ENCODE assay signal across 1 cellular context in the genomic region with DNA sequence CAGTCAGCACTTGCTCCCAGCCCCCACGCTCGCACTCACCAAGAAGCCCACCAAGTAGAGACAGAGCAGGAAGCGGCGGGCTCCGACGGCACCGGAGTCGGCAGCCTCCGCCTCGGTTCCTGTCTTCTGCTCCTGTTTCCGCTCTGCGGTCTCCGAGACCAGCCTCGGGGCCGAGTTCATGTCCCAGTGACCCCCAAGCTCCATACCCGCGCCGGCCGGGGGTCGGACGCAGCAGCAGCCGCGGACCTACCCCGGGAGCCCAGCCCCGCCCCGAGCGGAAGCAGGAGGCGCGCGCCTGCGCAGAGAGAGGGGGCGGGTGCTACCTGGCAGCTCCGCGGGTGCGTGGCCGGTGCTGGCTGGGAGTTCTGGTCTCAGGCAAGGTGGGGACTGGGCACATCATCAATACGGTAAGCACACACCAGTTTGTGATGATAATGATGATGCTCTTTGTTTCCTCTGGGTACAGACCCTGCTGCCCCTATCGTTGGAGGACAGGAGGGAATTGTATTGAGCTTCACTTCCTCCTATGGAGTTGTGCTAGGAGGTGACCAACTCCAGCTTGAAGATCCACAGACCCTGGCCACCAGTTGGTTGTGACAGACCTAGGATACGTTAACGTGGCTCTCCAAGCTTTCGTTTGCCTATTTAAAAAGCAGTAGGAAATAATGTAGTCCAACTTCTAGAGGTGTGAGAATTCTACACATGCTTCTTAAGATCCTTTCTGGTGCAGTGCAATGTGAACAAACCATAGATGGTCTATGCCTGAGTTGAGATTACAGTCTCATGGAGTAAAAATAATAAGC.
TF ChIP-seq lines count a peak whose summit lies in the region.

No MANE protein-coding gene starts in this region.

TF ChIP-seq in HepG2, 621 proteins besides CTCF, POLR2A, EP300 and RAD21 (continued from another document and continues in another):
- TF ChIP-seq, protein P1, sequence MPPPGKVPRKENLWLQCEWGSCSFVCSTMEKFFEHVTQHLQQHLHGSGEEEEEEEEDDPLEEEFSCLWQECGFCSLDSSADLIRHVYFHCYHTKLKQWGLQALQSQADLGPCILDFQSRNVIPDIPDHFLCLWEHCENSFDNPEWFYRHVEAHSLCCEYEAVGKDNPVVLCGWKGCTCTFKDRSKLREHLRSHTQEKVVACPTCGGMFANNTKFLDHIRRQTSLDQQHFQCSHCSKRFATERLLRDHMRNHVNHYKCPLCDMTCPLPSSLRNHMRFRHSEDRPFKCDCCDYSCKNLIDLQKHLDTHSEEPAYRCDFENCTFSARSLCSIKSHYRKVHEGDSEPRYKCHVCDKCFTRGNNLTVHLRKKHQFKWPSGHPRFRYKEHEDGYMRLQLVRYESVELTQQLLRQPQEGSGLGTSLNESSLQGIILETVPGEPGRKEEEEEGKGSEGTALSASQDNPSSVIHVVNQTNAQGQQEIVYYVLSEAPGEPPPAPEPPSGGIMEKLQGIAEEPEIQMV (CRISPR knock-in tag; IDR thresholded peaks at IDR 0.05; ENCODE audit: low read depth) = peak; percentile 93; the same call in 1 of the 2 replicates
- TF ChIP-seq CCAR2 (optimal IDR thresholded peaks at IDR 0.05; ENCODE audit: low read depth, low read length) (no peak), ZBTB7A (CRISPR knock-in tag; IDR thresholded peaks at IDR 0.05) (peak; percentile 95), SNAI1 (CRISPR knock-in tag; IDR thresholded peaks at IDR 0.05; ENCODE audit: borderline replicate concordance) (no peak), ZNF749 (CRISPR knock-in tag; IDR thresholded peaks at IDR 0.05; ENCODE audit: borderline replicate concordance) (peak; percentile 23; the same call in 1 of the 2 replicates), SIN3A (IDR thresholded peaks at IDR 0.05; ENCODE audit: borderline replicate concordance, low read depth, low read length) (peak; percentile 75; the same call in 1 of the 2 replicates), ZNF350 (CRISPR knock-in tag; IDR thresholded peaks at IDR 0.05; ENCODE audit: borderline replicate concordance, low read depth) (peak; percentile 93), MED1 (CRISPR knock-in tag; IDR thresholded peaks at IDR 0.05) (peak; percentile 60), REL (CRISPR knock-in tag; conservative IDR thresholded peaks at IDR 0.05) (0 out of 2 replicates have a peak, but pooled peaks have one; percentile 33), HOXD1 (CRISPR knock-in tag; IDR thresholded peaks at IDR 0.05) (peak; percentile 72; the same call in 1 of the 2 replicates), ASH2L (IDR thresholded peaks at IDR 0.05; ENCODE audit: insufficient read length, low read depth, low read length) (peak; percentile 57), ZNF264 (CRISPR knock-in tag; IDR thresholded peaks at IDR 0.05) (0 out of 2 replicates have a peak, but pooled peaks have one; percentile 3), POGZ (CRISPR knock-in tag; IDR thresholded peaks at IDR 0.05) (peak; percentile 90), GPN1 (CRISPR knock-in tag; IDR thresholded peaks at IDR 0.05; ENCODE audit: borderline replicate concordance) (no peak), HNRNPK (IDR thresholded peaks at IDR 0.05; ENCODE audit: low read depth, low read length, poor library complexity, severe bottlenecking) (peak; percentile 52), TBX3 (IDR thresholded peaks at IDR 0.05; ENCODE audit: borderline replicate concordance) (peak; percentile 7; the same call in 1 of the 2 replicates), NFE2 (CRISPR knock-in tag; IDR thresholded peaks at IDR 0.05) (0 out of 2 replicates have a peak, but pooled peaks have one; percentile 3), CREM (IDR thresholded peaks at IDR 0.05) (no peak), CREM (CRISPR knock-in tag; IDR thresholded peaks at IDR 0.05) (no peak), ZNF296 (CRISPR knock-in tag; conservative IDR thresholded peaks at IDR 0.05) (no peak), GATA4 (IDR thresholded peaks at IDR 0.05; ENCODE audit: borderline replicate concordance, low read depth) (0 out of 2 replicates have a peak, but pooled peaks have one; percentile 87), ZNF550 (CRISPR knock-in tag; IDR thresholded peaks at IDR 0.05; ENCODE audit: borderline replicate concordance) (no peak), SMYD3 (CRISPR knock-in tag; IDR thresholded peaks at IDR 0.05) (no peak), ZFP1 (CRISPR knock-in tag; IDR thresholded peaks at IDR 0.05) (no peak)
- TF ChIP-seq, protein P2, sequence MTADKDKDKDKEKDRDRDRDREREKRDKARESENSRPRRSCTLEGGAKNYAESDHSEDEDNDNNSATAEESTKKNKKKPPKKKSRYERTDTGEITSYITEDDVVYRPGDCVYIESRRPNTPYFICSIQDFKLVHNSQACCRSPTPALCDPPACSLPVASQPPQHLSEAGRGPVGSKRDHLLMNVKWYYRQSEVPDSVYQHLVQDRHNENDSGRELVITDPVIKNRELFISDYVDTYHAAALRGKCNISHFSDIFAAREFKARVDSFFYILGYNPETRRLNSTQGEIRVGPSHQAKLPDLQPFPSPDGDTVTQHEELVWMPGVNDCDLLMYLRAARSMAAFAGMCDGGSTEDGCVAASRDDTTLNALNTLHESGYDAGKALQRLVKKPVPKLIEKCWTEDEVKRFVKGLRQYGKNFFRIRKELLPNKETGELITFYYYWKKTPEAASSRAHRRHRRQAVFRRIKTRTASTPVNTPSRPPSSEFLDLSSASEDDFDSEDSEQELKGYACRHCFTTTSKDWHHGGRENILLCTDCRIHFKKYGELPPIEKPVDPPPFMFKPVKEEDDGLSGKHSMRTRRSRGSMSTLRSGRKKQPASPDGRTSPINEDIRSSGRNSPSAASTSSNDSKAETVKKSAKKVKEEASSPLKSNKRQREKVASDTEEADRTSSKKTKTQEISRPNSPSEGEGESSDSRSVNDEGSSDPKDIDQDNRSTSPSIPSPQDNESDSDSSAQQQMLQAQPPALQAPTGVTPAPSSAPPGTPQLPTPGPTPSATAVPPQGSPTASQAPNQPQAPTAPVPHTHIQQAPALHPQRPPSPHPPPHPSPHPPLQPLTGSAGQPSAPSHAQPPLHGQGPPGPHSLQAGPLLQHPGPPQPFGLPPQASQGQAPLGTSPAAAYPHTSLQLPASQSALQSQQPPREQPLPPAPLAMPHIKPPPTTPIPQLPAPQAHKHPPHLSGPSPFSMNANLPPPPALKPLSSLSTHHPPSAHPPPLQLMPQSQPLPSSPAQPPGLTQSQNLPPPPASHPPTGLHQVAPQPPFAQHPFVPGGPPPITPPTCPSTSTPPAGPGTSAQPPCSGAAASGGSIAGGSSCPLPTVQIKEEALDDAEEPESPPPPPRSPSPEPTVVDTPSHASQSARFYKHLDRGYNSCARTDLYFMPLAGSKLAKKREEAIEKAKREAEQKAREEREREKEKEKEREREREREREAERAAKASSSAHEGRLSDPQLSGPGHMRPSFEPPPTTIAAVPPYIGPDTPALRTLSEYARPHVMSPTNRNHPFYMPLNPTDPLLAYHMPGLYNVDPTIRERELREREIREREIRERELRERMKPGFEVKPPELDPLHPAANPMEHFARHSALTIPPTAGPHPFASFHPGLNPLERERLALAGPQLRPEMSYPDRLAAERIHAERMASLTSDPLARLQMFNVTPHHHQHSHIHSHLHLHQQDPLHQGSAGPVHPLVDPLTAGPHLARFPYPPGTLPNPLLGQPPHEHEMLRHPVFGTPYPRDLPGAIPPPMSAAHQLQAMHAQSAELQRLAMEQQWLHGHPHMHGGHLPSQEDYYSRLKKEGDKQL (CRISPR knock-in tag; IDR thresholded peaks at IDR 0.05; ENCODE audit: low read depth) = 0 out of 2 replicates have a peak, but pooled peaks have one; percentile 7
- TF ChIP-seq, protein P3, sequence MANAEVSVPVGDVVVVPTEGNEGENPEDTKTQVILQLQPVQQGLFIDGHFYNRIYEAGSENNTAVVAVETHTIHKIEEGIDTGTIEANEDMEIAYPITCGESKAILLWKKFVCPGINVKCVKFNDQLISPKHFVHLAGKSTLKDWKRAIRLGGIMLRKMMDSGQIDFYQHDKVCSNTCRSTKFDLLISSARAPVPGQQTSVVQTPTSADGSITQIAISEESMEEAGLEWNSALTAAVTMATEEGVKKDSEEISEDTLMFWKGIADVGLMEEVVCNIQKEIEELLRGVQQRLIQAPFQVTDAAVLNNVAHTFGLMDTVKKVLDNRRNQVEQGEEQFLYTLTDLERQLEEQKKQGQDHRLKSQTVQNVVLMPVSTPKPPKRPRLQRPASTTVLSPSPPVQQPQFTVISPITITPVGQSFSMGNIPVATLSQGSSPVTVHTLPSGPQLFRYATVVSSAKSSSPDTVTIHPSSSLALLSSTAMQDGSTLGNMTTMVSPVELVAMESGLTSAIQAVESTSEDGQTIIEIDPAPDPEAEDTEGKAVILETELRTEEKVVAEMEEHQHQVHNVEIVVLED (CRISPR knock-in tag; IDR thresholded peaks at IDR 0.05; ENCODE audit: borderline replicate concordance) = peak; percentile 72; the same call in 1 of the 2 replicates
- TF ChIP-seq, protein P4, sequence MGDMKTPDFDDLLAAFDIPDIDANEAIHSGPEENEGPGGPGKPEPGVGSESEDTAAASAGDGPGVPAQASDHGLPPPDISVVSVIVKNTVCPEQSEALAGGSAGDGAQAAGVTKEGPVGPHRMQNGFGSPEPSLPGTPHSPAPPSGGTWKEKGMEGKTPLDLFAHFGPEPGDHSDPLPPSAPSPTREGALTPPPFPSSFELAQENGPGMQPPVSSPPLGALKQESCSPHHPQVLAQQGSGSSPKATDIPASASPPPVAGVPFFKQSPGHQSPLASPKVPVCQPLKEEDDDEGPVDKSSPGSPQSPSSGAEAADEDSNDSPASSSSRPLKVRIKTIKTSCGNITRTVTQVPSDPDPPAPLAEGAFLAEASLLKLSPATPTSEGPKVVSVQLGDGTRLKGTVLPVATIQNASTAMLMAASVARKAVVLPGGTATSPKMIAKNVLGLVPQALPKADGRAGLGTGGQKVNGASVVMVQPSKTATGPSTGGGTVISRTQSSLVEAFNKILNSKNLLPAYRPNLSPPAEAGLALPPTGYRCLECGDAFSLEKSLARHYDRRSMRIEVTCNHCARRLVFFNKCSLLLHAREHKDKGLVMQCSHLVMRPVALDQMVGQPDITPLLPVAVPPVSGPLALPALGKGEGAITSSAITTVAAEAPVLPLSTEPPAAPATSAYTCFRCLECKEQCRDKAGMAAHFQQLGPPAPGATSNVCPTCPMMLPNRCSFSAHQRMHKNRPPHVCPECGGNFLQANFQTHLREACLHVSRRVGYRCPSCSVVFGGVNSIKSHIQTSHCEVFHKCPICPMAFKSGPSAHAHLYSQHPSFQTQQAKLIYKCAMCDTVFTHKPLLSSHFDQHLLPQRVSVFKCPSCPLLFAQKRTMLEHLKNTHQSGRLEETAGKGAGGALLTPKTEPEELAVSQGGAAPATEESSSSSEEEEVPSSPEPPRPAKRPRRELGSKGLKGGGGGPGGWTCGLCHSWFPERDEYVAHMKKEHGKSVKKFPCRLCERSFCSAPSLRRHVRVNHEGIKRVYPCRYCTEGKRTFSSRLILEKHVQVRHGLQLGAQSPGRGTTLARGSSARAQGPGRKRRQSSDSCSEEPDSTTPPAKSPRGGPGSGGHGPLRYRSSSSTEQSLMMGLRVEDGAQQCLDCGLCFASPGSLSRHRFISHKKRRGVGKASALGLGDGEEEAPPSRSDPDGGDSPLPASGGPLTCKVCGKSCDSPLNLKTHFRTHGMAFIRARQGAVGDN (CRISPR knock-in tag; IDR thresholded peaks at IDR 0.05) = peak; percentile 93
- TF ChIP-seq, protein P5, sequence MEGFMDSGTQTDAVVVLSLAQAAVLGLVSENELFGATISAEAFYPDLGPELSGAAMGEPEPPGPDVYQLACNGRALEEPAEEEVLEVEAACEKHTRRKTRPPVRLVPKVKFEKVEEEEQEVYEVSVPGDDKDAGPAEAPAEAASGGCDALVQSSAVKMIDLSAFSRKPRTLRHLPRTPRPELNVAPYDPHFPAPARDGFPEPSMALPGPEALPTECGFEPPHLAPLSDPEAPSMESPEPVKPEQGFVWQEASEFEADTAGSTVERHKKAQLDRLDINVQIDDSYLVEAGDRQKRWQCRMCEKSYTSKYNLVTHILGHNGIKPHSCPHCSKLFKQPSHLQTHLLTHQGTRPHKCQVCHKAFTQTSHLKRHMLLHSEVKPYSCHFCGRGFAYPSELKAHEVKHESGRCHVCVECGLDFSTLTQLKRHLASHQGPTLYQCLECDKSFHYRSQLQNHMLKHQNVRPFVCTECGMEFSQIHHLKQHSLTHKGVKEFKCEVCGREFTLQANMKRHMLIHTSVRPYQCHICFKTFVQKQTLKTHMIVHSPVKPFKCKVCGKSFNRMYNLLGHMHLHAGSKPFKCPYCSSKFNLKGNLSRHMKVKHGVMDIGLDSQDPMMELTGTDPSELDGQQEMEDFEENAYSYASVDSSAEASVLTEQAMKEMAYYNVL (CRISPR knock-in tag; IDR thresholded peaks at IDR 0.05; ENCODE audit: borderline replicate concordance) = peak; percentile 48; the same call in 1 of the 2 replicates
- TF ChIP-seq, protein P6, sequence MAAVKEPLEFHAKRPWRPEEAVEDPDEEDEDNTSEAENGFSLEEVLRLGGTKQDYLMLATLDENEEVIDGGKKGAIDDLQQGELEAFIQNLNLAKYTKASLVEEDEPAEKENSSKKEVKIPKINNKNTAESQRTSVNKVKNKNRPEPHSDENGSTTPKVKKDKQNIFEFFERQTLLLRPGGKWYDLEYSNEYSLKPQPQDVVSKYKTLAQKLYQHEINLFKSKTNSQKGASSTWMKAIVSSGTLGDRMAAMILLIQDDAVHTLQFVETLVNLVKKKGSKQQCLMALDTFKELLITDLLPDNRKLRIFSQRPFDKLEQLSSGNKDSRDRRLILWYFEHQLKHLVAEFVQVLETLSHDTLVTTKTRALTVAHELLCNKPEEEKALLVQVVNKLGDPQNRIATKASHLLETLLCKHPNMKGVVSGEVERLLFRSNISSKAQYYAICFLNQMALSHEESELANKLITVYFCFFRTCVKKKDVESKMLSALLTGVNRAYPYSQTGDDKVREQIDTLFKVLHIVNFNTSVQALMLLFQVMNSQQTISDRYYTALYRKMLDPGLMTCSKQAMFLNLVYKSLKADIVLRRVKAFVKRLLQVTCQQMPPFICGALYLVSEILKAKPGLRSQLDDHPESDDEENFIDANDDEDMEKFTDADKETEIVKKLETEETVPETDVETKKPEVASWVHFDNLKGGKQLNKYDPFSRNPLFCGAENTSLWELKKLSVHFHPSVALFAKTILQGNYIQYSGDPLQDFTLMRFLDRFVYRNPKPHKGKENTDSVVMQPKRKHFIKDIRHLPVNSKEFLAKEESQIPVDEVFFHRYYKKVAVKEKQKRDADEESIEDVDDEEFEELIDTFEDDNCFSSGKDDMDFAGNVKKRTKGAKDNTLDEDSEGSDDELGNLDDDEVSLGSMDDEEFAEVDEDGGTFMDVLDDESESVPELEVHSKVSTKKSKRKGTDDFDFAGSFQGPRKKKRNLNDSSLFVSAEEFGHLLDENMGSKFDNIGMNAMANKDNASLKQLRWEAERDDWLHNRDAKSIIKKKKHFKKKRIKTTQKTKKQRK (IDR thresholded peaks at IDR 0.05; ENCODE audit: low read length) = no peak
- TF ChIP-seq, protein P7, sequence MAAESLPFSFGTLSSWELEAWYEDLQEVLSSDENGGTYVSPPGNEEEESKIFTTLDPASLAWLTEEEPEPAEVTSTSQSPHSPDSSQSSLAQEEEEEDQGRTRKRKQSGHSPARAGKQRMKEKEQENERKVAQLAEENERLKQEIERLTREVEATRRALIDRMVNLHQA (CRISPR knock-in tag; IDR thresholded peaks at IDR 0.05) = no peak
